In the genomic region with DNA sequence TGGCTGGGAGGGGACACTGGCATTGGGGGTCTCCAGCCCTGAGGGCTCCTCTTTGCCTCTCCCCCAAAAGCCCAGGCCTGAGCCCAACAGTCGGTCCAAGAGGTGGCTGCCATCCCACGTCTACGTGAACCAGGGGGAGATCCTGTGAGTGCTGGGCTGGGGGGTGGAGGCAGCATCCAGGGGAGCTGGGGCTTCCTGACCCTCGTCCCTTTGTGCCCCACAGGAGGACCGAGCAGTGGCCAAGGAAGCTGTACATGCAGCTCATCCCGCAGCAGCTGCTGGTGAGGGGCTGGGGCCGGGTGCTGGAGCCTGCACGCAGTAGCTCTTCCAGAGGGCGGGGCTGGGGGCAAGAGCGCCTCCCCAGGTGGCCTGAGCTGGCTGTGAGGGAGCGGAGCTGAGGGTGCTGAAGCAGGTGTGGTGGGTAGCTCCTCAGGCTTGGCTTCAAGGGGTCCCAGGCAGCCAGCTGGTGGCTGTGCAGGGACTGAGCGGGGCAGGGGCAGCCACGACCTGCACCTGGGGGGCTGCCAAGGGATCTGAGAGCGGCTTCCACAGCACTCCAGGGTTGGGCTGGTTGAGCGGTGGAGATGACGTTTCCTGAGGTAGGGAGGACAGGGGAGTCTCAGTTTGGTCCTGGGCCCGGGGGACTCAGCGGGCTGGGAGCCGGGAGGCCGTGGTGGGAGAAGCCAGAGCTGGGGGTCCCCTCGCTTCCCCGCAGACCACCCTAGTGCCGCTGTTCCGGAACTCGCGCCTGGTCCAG, we compare ENCODE assay signal across 10 cellular contexts. TPM values are rescaled to one million over a fixed set of nuclear protein-coding genes. Genes with fewer than 3 reads are reported as not detected.
A peak's percentile ranks its signal among the peaks of the same experiment; 100 is the strongest.
DNase-seq lines count a peak whose midpoint lies in the region; ATAC-seq and TF ChIP-seq lines count a peak whose summit lies in the region.
"Had no signal": no experiment of that assay in that cellular context is flagged by ENCODE, and none has a peak within 500 bp of the region (broad histone marks: within the 10 kb centered on the region; RNA-seq: fewer than 3 reads in every experiment).

No MANE protein-coding gene starts in this region.

- H4K5ac ChIP-seq in IMR-90 (ENCODE audit: low read depth, low read length): no peak overlapping the region

- no peak overlapping the region for H3K9ac ChIP-seq in IMR-90 (ENCODE audit: low read depth, low read length)

- no peak overlapping the region for H2BK15ac ChIP-seq in IMR-90 (ENCODE audit: low read depth, low read length)

- H3K36me3 Mint-ChIP-seq in T-cell: peaks cover 13% of the 10 kb centered on the region

- H3K36me3 ChIP-seq in IMR-90 (ENCODE audit: control insufficient read depth, insufficient read depth, low read length) (peaks cover 77% of the 10 kb centered on the region), psoas muscle (ENCODE audit: insufficient read depth in 1 of 2, low read depth in 1 of 2) (peaks cover 7 to 83% of the 10 kb centered on the region in 2 donors)

- no peak overlapping the region for H4K8ac ChIP-seq in IMR-90 (ENCODE audit: low read depth in 2 of 2, low read length in 2 of 2)

- TF ChIP-seq RAD21 in IMR-90 (IDR thresholded peaks at IDR 0.05; ENCODE audit: low read length): no peak

- no peak overlapping the region for H3K27ac Mint-ChIP-seq in T-cell

- H3K27me3 Mint-ChIP-seq in T-cell: no peaks in the 10 kb centered on the region

- no peak overlapping the region for H2AFZ ChIP-seq in IMR-90 (replicated peaks; ENCODE audit: low read length, poor library complexity)

- no peak overlapping the region for H2AK5ac ChIP-seq in IMR-90 (ENCODE audit: low read depth, low read length)

- no peaks in the 10 kb centered on the region for H3K9me3 Mint-ChIP-seq in T-cell

- H3K18ac ChIP-seq in IMR-90 (ENCODE audit: low read depth, low read length): no peak overlapping the region

- ATAC-seq in IMR-90 (ENCODE audit: low read depth) (no peak), psoas muscle (peak in 1 of 4 donors; percentile 3), T-cell (replicated peaks in 1 of 4) (no peak), GM18511 (IDR thresholded peaks at IDR 0.05; ENCODE audit: unreplicated experiment) (no peak)

- H3K4me3 ChIP-seq in IMR-90 (ENCODE audit: insufficient read depth, low read depth, low read length) (no peak overlapping the region), dorsolateral prefrontal cortex (no peak overlapping the region), psoas muscle (no peak overlapping the region)

- H3K56ac ChIP-seq in IMR-90 (ENCODE audit: extremely low read depth, insufficient read depth, low read length): no peak overlapping the region

- intact Hi-C loops in IMR-90 (cut with micrococcal nuclease) (no loop called here), dorsolateral prefrontal cortex (cut with DNase I) (loop anchor here in 1 of 2 donors (10.0 kb wide), 1 partner anchor 363 kb away; a partner anchor contains a TSS), psoas muscle (cut with DNase I) (no loop called here)

- WGBS in IMR-90 (ENCODE audit: extremely low coverage in 2 of 2, insufficient read length in 1 of 2), 2 experiments: 94% methylated on average over 3 of the region's 26 CpGs; no CpG with 5 or more reads in 1 of the 2 experiments
- 82 to 91% (median 87%) methylated on average over 25 to 26 of the region's 26 CpGs for WGBS in psoas muscle, 3 donors

- CTCF ChIA-PET in IMR-90 (lab: Yijun Ruan, JAX): no interaction called here
- CTCF ChIA-PET in T-cell (lab: Charles Lee): no interaction called here

- H2BK120ac ChIP-seq in IMR-90 (ENCODE audit: low read depth, low read length): no peak overlapping the region

- no peak overlapping the region for H3K27ac ChIP-seq in IMR-90 (ENCODE audit: insufficient read depth, low read length)
- H3K27ac ChIP-seq in dorsolateral prefrontal cortex: peak overlapping the region in 56 of 59 donors; percentile 1 to 90 (median 65)
- H3K27ac ChIP-seq in psoas muscle: peak overlapping the region; percentile 36

- peaks cover under 1 to 74% of the 10 kb centered on the region in 2 experiments; a peak in 3 of 4 replicates for H3K79me1 ChIP-seq in IMR-90 (ENCODE audit: low read depth in 1 of 2, low read length in 2 of 2)

- no peak overlapping the region for H3K4ac ChIP-seq in IMR-90 (ENCODE audit: low read depth, low read length)

- H3K9me3 ChIP-seq in IMR-90 (ENCODE audit: control insufficient read depth, insufficient read depth, low read length) (no peaks in the 10 kb centered on the region), psoas muscle (no peaks in the 10 kb centered on the region)

- peak overlapping the region; percentile 26 for H2AK9ac ChIP-seq in IMR-90 (replicated peaks; ENCODE audit: low read depth, low read length, poor library complexity)

- H3K4me1 ChIP-seq in IMR-90 (ENCODE audit: control insufficient read depth, insufficient read depth, low read length) (peaks cover 13% of the 10 kb centered on the region), psoas muscle (peaks cover 9% of the 10 kb centered on the region)

- peaks cover 0 to 9% (median 7%) of the 10 kb centered on the region in 3 donors for H3K4me1 Mint-ChIP-seq in T-cell

- no TSS peak for BruUV-seq in IMR-90 (replicated peaks; lab: Mats Ljungman, UMichigan)

- no peak overlapping the region for H2BK5ac ChIP-seq in IMR-90 (ENCODE audit: low read depth, low read length, poor library complexity, severe bottlenecking)

- TF ChIP-seq POLR2A in GM18526 (IDR thresholded peaks at IDR 0.05; ENCODE audit: extremely low read depth, insufficient read length) (peak; percentile 4), IMR-90 (IDR thresholded peaks at IDR 0.05; ENCODE audit: low read depth, low read length) (no peak)

- no peak overlapping the region for H3K23ac ChIP-seq in IMR-90 (ENCODE audit: low read depth, low read length)

- POLR2A ChIA-PET in IMR-90 (lab: Charles Lee; ENCODE audit: unreplicated experiment) (no interaction called here), T-cell (lab: Charles Lee) (no interaction called here)

- no peaks in the 10 kb centered on the region for H3K27me3 ChIP-seq in IMR-90 (ENCODE audit: control insufficient read depth, insufficient read depth, low read length)
- H3K27me3 ChIP-seq in dorsolateral prefrontal cortex: no peaks in the 10 kb centered on the region
- no peaks in the 10 kb centered on the region for H3K27me3 ChIP-seq in psoas muscle (ENCODE audit: insufficient read depth in 3 of 3, low read length in 2 of 3)

- TF ChIP-seq CTCF in IMR-90 (conservative IDR thresholded peaks at IDR 0.05; ENCODE audit: low read depth, low read length) (no peak), dorsolateral prefrontal cortex (IDR thresholded peaks at IDR 0.05 in 54 of 56, conservative IDR thresholded peaks at IDR 0.05 in 2 of 56; ENCODE audit: low read depth in 1 of 56, partially characterized antibody in 56 of 56) (no peak), psoas muscle (IDR thresholded peaks at IDR 0.05) (no peak)

- H2BK20ac ChIP-seq in IMR-90 (ENCODE audit: low read depth, low read length): no peak overlapping the region

- no peak overlapping the region for H4K91ac ChIP-seq in IMR-90 (ENCODE audit: insufficient read depth, low read depth, low read length)

- in situ Hi-C loops in IMR-90 (cut with MboI; ENCODE audit: low sequenced_read_pairs): loop anchor here (10.0 kb wide), 1 partner anchor 173 kb away; a partner anchor contains a TSS
- in situ Hi-C loops in G401 (cut with HindIII; ENCODE audit: low sequenced_read_pairs): no loop called here

- dilution Hi-C loops in IMR-90 (cut with HindIII; ENCODE audit: low sequenced_read_pairs, unreplicated experiment): no loop called here

- no peak overlapping the region for H3K4me3 Mint-ChIP-seq in T-cell

- H3K9me1 ChIP-seq in IMR-90 (ENCODE audit: insufficient read depth, low read length): peaks cover 7% of the 10 kb centered on the region

- H3K4me2 ChIP-seq in IMR-90 (ENCODE audit: low read depth, low read length): no peak overlapping the region

- H3K14ac ChIP-seq in IMR-90 (replicated peaks; ENCODE audit: low read depth, low read length): no peak overlapping the region

- DNase-seq in IMR-90 (no peak), dorsolateral prefrontal cortex (no peak), psoas muscle (peak in 1 of 2 donors; percentile 54), G401 (ENCODE audit: low spot score) (no peak), T-cell (no peak), COR-L47 (lab: John Stamatoyannopoulos, UW) (no peak)
- DNase-seq: activated naive CD4-positive, alpha-beta T cell treated with Interleukin-2 at 50 U/mL for 16 hours; NCI-H1930 had no signal

- H4K20me1 ChIP-seq in IMR-90 (ENCODE audit: insufficient read depth, low read length): peaks cover 64% of the 10 kb centered on the region

RNA-seq across cellular contexts. Expression of a gene that starts 7.1 kb away (rescaled TPM):
- total RNA-seq in IMR-90 (2012; rRNA removed) (34.4 and 36.1 TPM in 2 replicates), dorsolateral prefrontal cortex (100 to 1,000 TPM; 186 to 437 (median 239) TPM), psoas muscle (100 to 1,000 TPM in 3 of 4 donors, 10 to 100 TPM in 1; 93.2 to 189 (median 151) TPM), T-cell (100 to 1,000 TPM; 149 to 165 (median 156) TPM)
- polyA plus RNA-seq in IMR-90 (2012; rRNA removed) (106 and 107 TPM in 2 replicates), psoas muscle (100 to 1,000 TPM in 2 of 3 donors, 10 to 100 TPM in 1; 72.1 to 122 (median 106) TPM)
- 63.8 and 170 TPM in 2 replicates for polyA plus RNA-seq in IMR-90 (2012; cell fraction: cytosol; rRNA removed)
- polyA plus RNA-seq in IMR-90 (2012; cell fraction: nucleus; rRNA removed; ENCODE audit: low replicate concordance): 249 and 529 TPM in 2 replicates
- total RNA-seq in G401 (2014; rRNA removed; shearing (Covaris generic)): 147 and 166 TPM in 2 replicates

RNA-seq across cellular contexts. Expression of a gene that starts 9.4 kb away (rescaled TPM):
- total RNA-seq in IMR-90 (2012; rRNA removed) (10.6 and 14.2 TPM in 2 replicates), dorsolateral prefrontal cortex (10 to 100 TPM; 26.3 to 92.5 (median 46.7) TPM), psoas muscle (10 to 100 TPM; 20.6 to 28.2 (median 23.9) TPM), T-cell (100 to 1,000 TPM; 129 to 209 (median 193) TPM)
- polyA plus RNA-seq in IMR-90 (2012; rRNA removed) (25.0 and 33.0 TPM in 2 replicates), psoas muscle (10 to 100 TPM; 16.7 to 31.9 (median 18.2) TPM)
- 16.7 and 18.1 TPM in 2 replicates for polyA plus RNA-seq in IMR-90 (2012; cell fraction: cytosol; rRNA removed)
- polyA plus RNA-seq in IMR-90 (2012; cell fraction: nucleus; rRNA removed; ENCODE audit: low replicate concordance): 171 and 356 TPM in 2 replicates
- total RNA-seq in G401 (2014; rRNA removed; shearing (Covaris generic)): 90.2 and 111 TPM in 2 replicates

RNA-seq across cellular contexts. Expression of a gene that starts 19.1 kb away (rescaled TPM):
- total RNA-seq in IMR-90 (2012; rRNA removed) (3.6 and 5.0 TPM in 2 replicates), dorsolateral prefrontal cortex (10 to 100 TPM; 19.9 to 42.2 (median 27.8) TPM), psoas muscle (10 to 100 TPM; 56.0 to 82.8 (median 57.2) TPM), T-cell (10 to 100 TPM; 13.3 to 24.9 (median 21.4) TPM)
- polyA plus RNA-seq in IMR-90 (2012; rRNA removed) (54.4 and 68.7 TPM in 2 replicates), psoas muscle (100 to 1,000 TPM in 1 of 3 donors, 10 to 100 TPM in 2; 48.0 to 103 (median 76.0) TPM)
- 58.5 and 76.0 TPM in 2 replicates for polyA plus RNA-seq in IMR-90 (2012; cell fraction: cytosol; rRNA removed)
- polyA plus RNA-seq in IMR-90 (2012; cell fraction: nucleus; rRNA removed; ENCODE audit: low replicate concordance): 78.4 and 102 TPM in 2 replicates
- 14.0 and 18.0 TPM in 2 replicates for total RNA-seq in G401 (2014; rRNA removed; shearing (Covaris generic))

RNA-seq across cellular contexts. Expression of a gene that starts 19.5 kb away (rescaled TPM):
- total RNA-seq in IMR-90 (2012; rRNA removed) (1.1 and 1.4 TPM in 2 replicates), dorsolateral prefrontal cortex (100 to 1,000 TPM in 14 of 120 experiments, 10 to 100 TPM in 106; 61.4 to 116 (median 85.9) TPM), psoas muscle (100 to 1,000 TPM in 2 of 4 donors, 10 to 100 TPM in 2; 81.8 to 107 (median 94.8) TPM), T-cell (100 to 1,000 TPM in 1 of 5 donors, 10 to 100 TPM in 4; 46.5 to 102 (median 88.6) TPM)
- polyA plus RNA-seq in IMR-90 (2012; rRNA removed) (26.8 and 27.8 TPM in 2 replicates), psoas muscle (10 to 100 TPM; 36.3 to 62.0 (median 52.6) TPM)
- 18.6 and 33.5 TPM in 2 replicates for polyA plus RNA-seq in IMR-90 (2012; cell fraction: cytosol; rRNA removed)
- 40.7 and 82.6 TPM in 2 replicates for polyA plus RNA-seq in IMR-90 (2012; cell fraction: nucleus; rRNA removed; ENCODE audit: low replicate concordance)
- total RNA-seq in G401 (2014; rRNA removed; shearing (Covaris generic)): 6.5 and 7.6 TPM in 2 replicates

RNA-seq across cellular contexts. Expression of a gene that starts 38.7 kb away (rescaled TPM):
- total RNA-seq in IMR-90 (2012; rRNA removed) (under 0.01 and 0.36 TPM in 2 replicates), dorsolateral prefrontal cortex (1 to 10 TPM in 52 of 120 experiments, under 1 TPM in 57, not detected in 11; 0.23 to 6.1 (median 0.96) TPM), psoas muscle (1 to 10 TPM in 1 of 4 donors, under 1 TPM in 3; 0.21 to 3.3 (median 0.46) TPM), T-cell (10 to 100 TPM in 1 of 5 donors, 1 to 10 TPM in 4; 2.0 to 12.4 (median 4.0) TPM)
- polyA plus RNA-seq in IMR-90 (2012; rRNA removed) (0.27 and 0.31 TPM in 2 replicates), psoas muscle (under 1 TPM; 0.05 to 0.46 (median 0.27) TPM)
- 0.29 and 0.48 TPM in 2 replicates for polyA plus RNA-seq in IMR-90 (2012; cell fraction: cytosol; rRNA removed)
- 0.24 and 0.60 TPM in 2 replicates for polyA plus RNA-seq in IMR-90 (2012; cell fraction: nucleus; rRNA removed; ENCODE audit: low replicate concordance)
- 0.07 and 0.80 TPM in 2 replicates for total RNA-seq in G401 (2014; rRNA removed; shearing (Covaris generic))
